ENCODE assay signal across 1 cellular context in genomic region chr4:186729856-186730255, GRCh38.
TF ChIP-seq lines count a peak whose summit lies in the region.

No MANE protein-coding gene starts in this region.

TF ChIP-seq in A549, 52 proteins besides CTCF, POLR2A, EP300 and RAD21 (continued from another document):
- TF ChIP-seq CHD2 (IDR thresholded peaks at IDR 0.05; ENCODE audit: low read length, partially characterized antibody) = no peak
- no peak for TF ChIP-seq RCOR1 (IDR thresholded peaks at IDR 0.05; ENCODE audit: low read depth, low read length)
- TF ChIP-seq MYC (IDR thresholded peaks at IDR 0.05; ENCODE audit: borderline replicate concordance, low read length) = no peak
- no peak for TF ChIP-seq TP53 (CRISPR knock-in tag; IDR thresholded peaks at IDR 0.05)
- TF ChIP-seq NPAS2 (CRISPR knock-in tag; IDR thresholded peaks at IDR 0.05; ENCODE audit: borderline replicate concordance) = no peak
- TF ChIP-seq ATOH8 (CRISPR knock-in tag; IDR thresholded peaks at IDR 0.05; ENCODE audit: low read depth) = no peak
